ENCODE assay signal across 22 cellular contexts in the genomic region with DNA sequence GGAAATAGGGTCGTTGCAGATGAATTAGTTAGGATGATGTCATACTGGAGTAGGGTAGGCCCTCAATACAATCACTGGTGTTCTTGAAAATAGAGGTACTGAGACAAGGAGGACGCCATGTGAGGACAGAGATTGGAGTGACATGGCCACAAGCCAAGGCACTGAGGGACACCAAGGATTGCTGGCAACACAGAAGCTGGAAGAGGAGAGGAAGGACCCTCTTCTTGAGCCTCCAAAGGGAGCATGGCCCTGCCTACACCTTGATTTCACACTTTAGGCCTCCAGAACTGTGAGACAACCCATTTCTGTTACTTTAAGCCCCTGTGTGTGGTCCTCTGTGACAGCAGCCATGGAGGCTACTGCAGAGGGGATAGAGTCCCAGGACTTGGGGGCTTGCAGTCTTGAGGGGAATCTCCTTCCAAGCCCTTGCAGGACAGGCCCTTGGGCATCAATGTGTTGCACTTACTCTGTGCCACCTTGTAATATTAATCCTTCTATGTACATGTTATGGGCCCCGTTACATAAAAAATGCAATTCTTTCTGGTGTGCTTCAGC. TPM values are rescaled to one million over a fixed set of nuclear protein-coding genes. Genes with fewer than 3 reads are reported as not detected.
DNase-seq lines count a peak whose midpoint lies in the region; ATAC-seq and TF ChIP-seq lines count a peak whose summit lies in the region.
"Had no signal": no experiment of that assay in that cellular context is flagged by ENCODE, and none has a peak within 500 bp of the region (broad histone marks: within the 10 kb centered on the region; RNA-seq: fewer than 3 reads in every experiment).

No MANE protein-coding gene starts in this region.

- H3K27ac ChIP-seq in right atrium auricular region (no peak overlapping the region), coronary artery (no peak overlapping the region)
- H3K27ac ChIP-seq: HL-60, SJSA1 had no signal

- TF ChIP-seq CTCF in right atrium auricular region (IDR thresholded peaks at IDR 0.05) (no peak), coronary artery (IDR thresholded peaks at IDR 0.05) (no peak), GM13976 (IDR thresholded peaks at IDR 0.05; ENCODE audit: borderline replicate concordance, control extremely low read depth, extremely low read depth, insufficient read depth, missing control alignments) (no peak)

- ATAC-seq in left ventricle myocardium superior (no peak), sciatic nerve (no peak), HG03439 (IDR thresholded peaks at IDR 0.05; ENCODE audit: unreplicated experiment) (no peak)

- H3K9me3 ChIP-seq in right atrium auricular region, result no peaks in the 10 kb centered on the region
- H3K9me3 ChIP-seq: SJSA1 had no signal

- H3K4me3 ChIP-seq in right atrium auricular region (no peak overlapping the region), coronary artery (no peak overlapping the region)
- H3K4me3 ChIP-seq: SJSA1 had no signal

- in situ Hi-C loops in GM13976 (cut with MboI; ENCODE audit: low sequenced_read_pairs, unreplicated experiment), result no loop called here

- intact Hi-C loops in left ventricle myocardium superior (cut with micrococcal nuclease), result no loop called here
- intact Hi-C loops in sciatic nerve (cut with DNase I), result no loop called here

- DNase-seq in right atrium auricular region (ENCODE audit: low spot score) (peak; percentile 23), left ventricle myocardium superior (no peak), coronary artery (ENCODE audit: low spot score) (peak; percentile 35), sciatic nerve (ENCODE audit: low spot score) (peak; percentile 37), dedifferentiated amniotic fluid mesenchymal stem cell (ENCODE audit: extremely low spot score) (no peak), GM13976 (ENCODE audit: low spot score) (no peak)
- DNase-seq: CD4-positive, CD25-positive, alpha-beta regulatory T cell; GOT3; HCEC 1CT; NCI-H1048; NCI-H1417; NCI-H1694 treated with DMSO at 0.1 percent for 48 hours; NCI-H2081; NCI-H226; NCI-H510A; NCI-H69; Right ventricle myocardium superior; RPMI8226 had no signal

- no peaks in the 10 kb centered on the region for H3K36me3 ChIP-seq in right atrium auricular region
- H3K36me3 ChIP-seq: SJSA1 had no signal

- H3K27me3 ChIP-seq in right atrium auricular region, result no peaks in the 10 kb centered on the region

- peaks cover 0 to 11% of the 10 kb centered on the region in 2 donors for H3K4me1 ChIP-seq in right atrium auricular region
- H3K4me1 ChIP-seq: SJSA1 had no signal

RNA-seq across cellular contexts. Expression of gene AOC1, which starts 3.7 kb away (rescaled TPM):
- total RNA-seq in right atrium auricular region, result not detected
- total RNA-seq in left ventricle myocardium superior, result 0.17 TPM
- not detected for total RNA-seq in sciatic nerve
- total RNA-seq: A172; CD4-positive, CD25-positive, alpha-beta regulatory T cell; Right ventricle myocardium superior; SJSA1 had no signal

RNA-seq across cellular contexts. Expression of gene TMEM176A, which starts 48.1 kb away (rescaled TPM):
- 100 to 1,000 TPM in 1 of 2 donors, 10 to 100 TPM in 1; 56.3 to 102 TPM for total RNA-seq in right atrium auricular region
- 30.1 TPM for total RNA-seq in left ventricle myocardium superior
- total RNA-seq in sciatic nerve, result 69.7 TPM
- total RNA-seq: A172; CD4-positive, CD25-positive, alpha-beta regulatory T cell; SJSA1 had no signal

RNA-seq across cellular contexts. Expression of gene TMEM176B, which starts 48.5 kb away (rescaled TPM):
- total RNA-seq in right atrium auricular region (100 to 1,000 TPM; 162 to 227 TPM), left ventricle myocardium superior (45.2 TPM), sciatic nerve (78.8 TPM)
- total RNA-seq: A172; CD4-positive, CD25-positive, alpha-beta regulatory T cell; SJSA1 had no signal

Comparison
In these comparisons a context has a peak if more than half of its experiments do, and no peak if none do; other contexts are left out.
1. DNase-seq: peak in right atrium auricular region (single experiment), coronary artery (single experiment) and sciatic nerve (single experiment); none in left ventricle myocardium superior (single experiment), dedifferentiated amniotic fluid mesenchymal stem cell (single experiment) and GM13976 (single experiment).